In genomic region chr7:144391823-144392255, GRCh38 we compare ENCODE assay signal across 9 cellular contexts. TPM values are rescaled to one million over a fixed set of nuclear protein-coding genes. Genes with fewer than 3 reads are reported as not detected.
DNase-seq lines count a peak whose midpoint lies in the region; ATAC-seq and TF ChIP-seq lines count a peak whose summit lies in the region.
"Had no signal": no experiment of that assay in that cellular context is flagged by ENCODE, and none has a peak within 500 bp of the region (broad histone marks: within the 10 kb centered on the region; RNA-seq: fewer than 3 reads in every experiment).

No MANE protein-coding gene starts in this region.

- TF ChIP-seq EP300 in stomach (IDR thresholded peaks at IDR 0.05) = no peak

- ATAC-seq in GM18909 (IDR thresholded peaks at IDR 0.05; ENCODE audit: poor library complexity, unreplicated experiment) = peak; percentile 84
- peak; percentile 50 for ATAC-seq in HG03196 (IDR thresholded peaks at IDR 0.05; ENCODE audit: unreplicated experiment)

- POLR2A ChIA-PET in MCF 10A (lab: Yijun Ruan, JAX) = interaction anchor here (0.8 to 0.9 kb wide), 2 partner anchors 14 to 25 kb away, joined by 3 to 6 read pairs; no protein-coding TSS in a partner anchor

- H3K4me3 Mint-ChIP-seq in MCF 10A (ENCODE audit: unreplicated experiment) = no peak overlapping the region

- TF ChIP-seq CTCF in MCF 10A (IDR thresholded peaks at IDR 0.05; ENCODE audit: unreplicated experiment) (peak; percentile 60), stomach (IDR thresholded peaks at IDR 0.05) (peak in 5 of 7 experiments; percentile 42 to 73 (median 58))

- intact Hi-C loops in MCF 10A (cut with micrococcal nuclease) = loop anchor here (1.0 kb wide), 1 partner anchor 45 kb away; no protein-coding TSS in a partner anchor
- intact Hi-C loops in stomach (cut with DNase I; ENCODE audit: low total_unique reads) = no loop called here

- BruUV-seq in MCF 10A (replicated peaks; lab: Mats Ljungman, UMichigan) = no TSS peak

- H3K4me3 ChIP-seq in NT2/D1 (ENCODE audit: insufficient read length, low read depth) = no peak overlapping the region
- no peak overlapping the region for H3K4me3 ChIP-seq in stomach

- TF ChIP-seq POLR2A in stomach (IDR thresholded peaks at IDR 0.05) = no peak

- H3K36me3 Mint-ChIP-seq in MCF 10A (ENCODE audit: insufficient read depth, unreplicated experiment) = no peaks in the 10 kb centered on the region

- H3K36me3 ChIP-seq in NT2/D1 (ENCODE audit: insufficient read depth, insufficient read length, low read length) = no peaks in the 10 kb centered on the region
- H3K36me3 ChIP-seq in stomach = no peaks in the 10 kb centered on the region

- peaks cover 8% of the 10 kb centered on the region for H3K4me1 Mint-ChIP-seq in MCF 10A (ENCODE audit: insufficient read depth, unreplicated experiment)

- no peak overlapping the region for H3K27ac Mint-ChIP-seq in MCF 10A (ENCODE audit: low read depth, unreplicated experiment)

- no peak overlapping the region for H3K27ac ChIP-seq in stomach

- no peaks in the 10 kb centered on the region for H3K27me3 Mint-ChIP-seq in MCF 10A (ENCODE audit: insufficient read depth, unreplicated experiment)

- 1 to 7% (median 4%) methylated on average over 8 of the region's 8 CpGs for WGBS in stomach, 5 donors

- DNase-seq in DMS 273 treated with DMSO at 0.1 percent for 48 hours (lab: John Stamatoyannopoulos, UW) (peak; percentile 4), NT2/D1 (ENCODE audit: low read depth, low spot score) (peak; percentile 42), MCF 10A (ENCODE audit: unreplicated experiment) (peak; percentile 69), islet precursor cell (peak; percentile 42), stomach (no peak), cerebellar nuclear complex (lab: John Stamatoyannopoulos, UW) (no peak)

- H3K9ac ChIP-seq in NT2/D1 (ENCODE audit: insufficient read length, low read depth) = peak overlapping the region; percentile 28

- CTCF ChIA-PET in MCF 10A (lab: Yijun Ruan, JAX) = interaction anchor here (0.6 to 4.5 kb wide), 19 partner anchors 9 to 1322 kb away, joined by 3 to 94 read pairs (median 5); partner anchors contain the start of gene NOBOX

- no peaks in the 10 kb centered on the region for H3K9me3 Mint-ChIP-seq in MCF 10A (ENCODE audit: unreplicated experiment)

- H3K27me3 ChIP-seq in NT2/D1 (ENCODE audit: insufficient read depth, insufficient read length) = no peaks in the 10 kb centered on the region
- H3K27me3 ChIP-seq in stomach = no peaks in the 10 kb centered on the region

- no peaks in the 10 kb centered on the region for H3K4me1 ChIP-seq in NT2/D1 (ENCODE audit: insufficient read depth, insufficient read length)
- H3K4me1 ChIP-seq in stomach = peaks cover 0 to 8% (median 3%) of the 10 kb centered on the region in 4 donors

- H3K9me3 ChIP-seq in NT2/D1 (ENCODE audit: insufficient read depth, low read length) = no peaks in the 10 kb centered on the region
- no peaks in the 10 kb centered on the region for H3K9me3 ChIP-seq in stomach

RNA-seq across cellular contexts. Expression of gene NOBOX, which starts 11.7 kb away (rescaled TPM):
- total RNA-seq in MCF 10A (2022) = not detected in 2 replicates
- total RNA-seq in stomach = not detected
- polyA plus RNA-seq in stomach = not detected
- polyA plus RNA-seq: adipose tissue had no signal

RNA-seq across cellular contexts. Expression of gene ARHGEF5, which starts 36.6 kb away (rescaled TPM):
- 48.2 and 54.7 TPM in 2 replicates for total RNA-seq in MCF 10A (2022)
- total RNA-seq in stomach = 10 to 100 TPM in 4 of 5 donors, 1 to 10 TPM in 1; 9.4 to 92.1 (median 18.1) TPM
- 10 to 100 TPM; 11.0 to 14.1 (median 12.0) TPM for polyA plus RNA-seq in stomach

Comparison
In these comparisons a context has a peak if more than half of its experiments do, and no peak if none do; other contexts are left out.
1. DNase-seq: peak in DMS 273 treated with DMSO at 0.1 percent for 48 hours (single experiment), NT2/D1 (single experiment), MCF 10A (single experiment) and islet precursor cell (single experiment); none in stomach (single experiment) and cerebellar nuclear complex (0 of 2).